In genomic region chr7:272631-273030, GRCh38 we compare ENCODE assay signal across 27 cellular contexts. TPM values are rescaled to one million over a fixed set of nuclear protein-coding genes. Genes with fewer than 3 reads are reported as not detected.
"Had no signal": no experiment of that assay in that cellular context is flagged by ENCODE, and none has a peak within 500 bp of the region (broad histone marks: within the 10 kb centered on the region; RNA-seq: fewer than 3 reads in every experiment).

No MANE protein-coding gene starts in this region.

- H3K4me3 ChIP-seq: dorsolateral prefrontal cortex, heart left ventricle, lower lobe of right lung, pancreas, prostate gland, right lobe of liver, thyroid gland, uterus had no signal

- H3K4me1 Mint-ChIP-seq: memory B cell, mesothelial cell of epicardium, natural killer cell, neural crest cell had no signal

- H3K4me3 Mint-ChIP-seq: memory B cell, mesothelial cell of epicardium, natural killer cell, neural crest cell, type B pancreatic cell had no signal

- H3K27ac Mint-ChIP-seq: memory B cell, mesothelial cell of epicardium, natural killer cell, type B pancreatic cell had no signal

- H3K4me1 ChIP-seq: heart left ventricle, lower lobe of right lung, pancreas, prostate gland, right lobe of liver, thyroid gland, uterus had no signal

- H3K9me3 ChIP-seq: pancreas, prostate gland, right lobe of liver, thyroid gland had no signal

- H3K27me3 ChIP-seq: dorsolateral prefrontal cortex, heart left ventricle, pancreas, right lobe of liver, thyroid gland, uterus had no signal

- H3K27me3 Mint-ChIP-seq: memory B cell had no signal

- DNase-seq: cortex of kidney; effector CD8-positive, alpha-beta T cell; hippocampal formation; kidney glomerular epithelial cell; lower lobe of right lung; natural killer cell; retina; stimulated activated CD4-positive, alpha-beta T cell treated with anti-CD3 and anti-CD28 coated beads, Interleukin-12 subunit alpha, Interleukin-12 subunit beta, amount 100 ng/mL, for 4 hours; stimulated activated naive CD4-positive, alpha-beta T cell treated with Interleukin-2 at 50 U/mL for 16 hours; thyroid gland; uterus had no signal

- ATAC-seq: esophagus mucosa, heart left ventricle, lower lobe of right lung, natural killer cell, pancreas, right lobe of liver had no signal

- H3K36me3 Mint-ChIP-seq: type B pancreatic cell had no signal

- H3K36me3 ChIP-seq: heart left ventricle, lower lobe of right lung, pancreas, prostate gland, right lobe of liver, thyroid gland, uterus had no signal

- H3K27ac ChIP-seq: heart left ventricle, lower lobe of right lung, pancreas, prostate gland, right lobe of liver, thyroid gland, uterus had no signal

RNA-seq across cellular contexts. Expression of gene FOXL3, which starts 17.3 kb away (rescaled TPM):
- total RNA-seq: esophagus mucosa, fibroblast of lung, frontal cortex, glomerular endothelial cell, heart left ventricle, lower lobe of right lung, mesothelial cell of epicardium, mucosa of gallbladder, myocyte, natural killer cell, neural crest cell, pancreas, prostate gland, right lobe of liver, skeletal muscle tissue, thyroid gland, uterus had no signal
